Comparison of ENCODE assay signal across 1 cellular context in the genomic region with DNA sequence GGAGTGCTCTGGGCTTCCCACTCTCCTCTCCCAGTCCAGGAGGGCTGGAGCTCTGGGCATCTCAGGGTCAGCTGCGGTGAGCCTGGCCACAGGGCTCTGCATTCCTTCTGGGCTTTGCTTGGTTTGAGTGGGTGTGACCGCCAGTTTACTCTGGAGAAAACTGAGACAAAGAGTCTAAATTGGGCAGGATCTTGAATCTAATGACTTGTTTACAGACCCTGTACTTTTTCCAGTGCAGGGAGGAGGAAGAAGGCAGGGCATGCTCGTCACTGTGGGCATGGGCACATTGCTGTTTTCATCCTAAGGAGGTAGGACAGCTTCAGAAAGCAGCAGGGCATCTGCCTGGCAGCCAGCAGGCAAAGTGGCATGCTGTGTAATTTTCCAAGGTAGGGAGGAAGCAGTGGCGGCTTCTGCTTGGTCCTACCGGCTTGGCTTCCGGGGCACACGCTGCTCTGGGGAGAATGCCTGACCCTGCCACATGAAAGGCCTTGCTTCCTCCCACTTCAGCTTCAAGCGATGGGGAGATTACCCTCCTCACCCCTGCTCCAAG.
A peak's percentile ranks its signal among the peaks of the same experiment; 100 is the strongest.
TF ChIP-seq lines count a peak whose summit lies in the region.

No MANE protein-coding gene starts in this region.

TF ChIP-seq in GM12878, 131 proteins besides CTCF, POLR2A, EP300 and RAD21 (continued from another document):
- TF ChIP-seq ETV6 (conservative IDR thresholded peaks at IDR 0.05 in 1 of 2, IDR thresholded peaks at IDR 0.05 in 1 of 2; ENCODE audit: borderline replicate concordance in 1 of 2, low read depth in 1 of 2) (peak in 1 of 2 experiments; percentile 38; a peak in 1 of 4 replicates), POLR2AphosphoS5 (IDR thresholded peaks at IDR 0.05; ENCODE audit: low read length) (0 out of 2 replicates have a peak, but pooled peaks have one; percentile 34), BCL11A (IDR thresholded peaks at IDR 0.05; ENCODE audit: low read depth, low read length) (no peak), STAT3 (IDR thresholded peaks at IDR 0.05; ENCODE audit: low read depth, low read length) (no peak), KAT2A (conservative IDR thresholded peaks at IDR 0.05; ENCODE audit: control insufficient read depth, low read depth, low read length) (no peak), BCLAF1 (IDR thresholded peaks at IDR 0.05) (no peak), ZNF687 (IDR thresholded peaks at IDR 0.05) (peak; percentile 67), CREM (IDR thresholded peaks at IDR 0.05; ENCODE audit: low read depth) (no peak)
